In the genomic region with DNA sequence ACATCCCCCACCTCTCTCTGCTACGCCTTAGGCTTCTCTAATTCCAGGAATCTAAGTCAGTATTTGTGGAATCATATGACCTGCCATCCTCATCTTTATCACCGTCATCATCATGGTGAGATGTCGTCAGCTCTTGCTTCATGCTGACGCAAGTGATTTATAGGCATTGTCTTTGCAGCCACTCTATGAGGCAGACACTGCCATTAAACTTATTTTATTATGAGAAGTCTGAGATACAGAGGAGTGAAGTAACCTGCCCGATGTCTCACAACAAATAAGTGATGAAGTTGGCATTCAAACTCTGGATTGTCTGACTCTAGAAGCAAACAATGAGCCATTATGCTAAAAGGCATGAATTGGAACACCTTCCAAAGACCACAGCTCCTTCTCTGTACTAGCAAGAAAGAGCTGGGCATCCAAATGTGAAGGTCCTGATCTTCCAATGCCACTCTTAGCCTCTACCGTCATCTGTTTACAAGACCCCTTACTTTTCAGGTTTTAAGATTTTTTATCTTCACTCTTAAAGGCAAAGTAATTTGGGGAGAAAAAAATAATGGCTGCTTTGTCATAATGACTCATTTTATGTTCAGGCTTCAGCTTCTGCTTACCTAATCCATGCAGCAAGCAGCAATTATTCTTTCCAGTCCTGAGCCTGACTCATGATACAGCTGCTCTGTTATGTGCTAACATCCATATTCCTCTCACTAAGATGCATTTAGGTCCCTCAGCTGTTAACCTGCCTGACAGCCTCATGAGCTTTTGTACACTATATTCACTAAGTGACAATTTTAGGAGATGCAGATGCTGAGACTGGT, we compare ENCODE assay signal across 9 cellular contexts.
DNase-seq lines count a peak whose midpoint lies in the region; ATAC-seq and TF ChIP-seq lines count a peak whose summit lies in the region.
"Had no signal": no experiment of that assay in that cellular context is flagged by ENCODE, and none has a peak within 500 bp of the region (broad histone marks: within the 10 kb centered on the region; RNA-seq: fewer than 3 reads in every experiment).

No MANE protein-coding gene starts in this region.

- H3K4me1 Mint-ChIP-seq in HFFc6 (ENCODE audit: low read depth) = peaks cover 47% of the 10 kb centered on the region
- no peaks in the 10 kb centered on the region for H3K4me1 Mint-ChIP-seq in activated CD4-positive, alpha-beta memory T cell treated with anti-CD3 and anti-CD28 coated beads for 36 hours (ENCODE audit: low read depth)

- H3K9me3 ChIP-seq in suprapubic skin (no peaks in the 10 kb centered on the region), HAP-1 (no peaks in the 10 kb centered on the region)

- TF ChIP-seq CTCF in HFFc6 (IDR thresholded peaks at IDR 0.05) (no peak), fibroblast of villous mesenchyme (IDR thresholded peaks at IDR 0.05; ENCODE audit: insufficient read depth, low read depth, low read length) (no peak), suprapubic skin (IDR thresholded peaks at IDR 0.05) (no peak)

- in situ Hi-C loops in SK-MEL-5 (cut with HindIII; ENCODE audit: low pct_unique_long_range_greater_than_20kb, low sequenced_read_pairs) (no loop called here), HAP-1 (cut with MboI; ENCODE audit: low sequenced_read_pairs) (no loop called here)

- no peaks in the 10 kb centered on the region; the same call in 1 of the 2 replicates for H3K27me3 Mint-ChIP-seq in HFFc6 (ENCODE audit: insufficient read depth)
- H3K27me3 Mint-ChIP-seq in activated CD4-positive, alpha-beta memory T cell treated with anti-CD3 and anti-CD28 coated beads for 36 hours = peaks cover 5% of the 10 kb centered on the region

- POLR2A ChIA-PET in activated CD4-positive, alpha-beta memory T cell treated with anti-CD3 and anti-CD28 coated beads for 36 hours (lab: Charles Lee) = no interaction called here

- TF ChIP-seq POLR2A in suprapubic skin (IDR thresholded peaks at IDR 0.05) = no peak

- WGBS in suprapubic skin = 67% methylated on average over 6 of the region's 6 CpGs

- H3K36me3 Mint-ChIP-seq in HFFc6 (ENCODE audit: low read depth) = no peaks in the 10 kb centered on the region
- H3K36me3 Mint-ChIP-seq in activated CD4-positive, alpha-beta memory T cell treated with anti-CD3 and anti-CD28 coated beads for 36 hours = no peaks in the 10 kb centered on the region
- H3K36me3 Mint-ChIP-seq: memory B cell had no signal

- DNase-seq in HFFc6 (peak; percentile 93), SK-MEL-5 (ENCODE audit: low read depth, low spot score) (peak; percentile 98), fibroblast of villous mesenchyme (ENCODE audit: low read depth) (peak; percentile 90), suprapubic skin (ENCODE audit: low spot score in 2 of 2) (no peak), HAP-1 (ENCODE audit: low spot score in 2 of 2) (no peak)
- DNase-seq in activated CD4-positive, alpha-beta memory T cell treated with anti-CD3 and anti-CD28 coated beads for 36 hours = no peak

- H3K27ac ChIP-seq in suprapubic skin = peak overlapping the region; percentile 16
- H3K27ac ChIP-seq: cardiac muscle cell had no signal

- H3K4me3 ChIP-seq in fibroblast of villous mesenchyme (ENCODE audit: low read depth, low read length) = no peak overlapping the region
- no peak overlapping the region for H3K4me3 ChIP-seq in suprapubic skin
- no peak overlapping the region for H3K4me3 ChIP-seq in HAP-1
- H3K4me3 ChIP-seq: cardiac muscle cell had no signal

- CTCF ChIA-PET in activated CD4-positive, alpha-beta memory T cell treated with anti-CD3 and anti-CD28 coated beads for 36 hours (lab: Charles Lee) = no interaction called here

- H3K4me3 Mint-ChIP-seq in HFFc6 = peak overlapping the region; percentile 25
- no peak overlapping the region for H3K4me3 Mint-ChIP-seq in activated CD4-positive, alpha-beta memory T cell treated with anti-CD3 and anti-CD28 coated beads for 36 hours
- H3K4me3 Mint-ChIP-seq: memory B cell had no signal

- no peaks in the 10 kb centered on the region for H3K9me3 Mint-ChIP-seq in HFFc6
- no peaks in the 10 kb centered on the region for H3K9me3 Mint-ChIP-seq in activated CD4-positive, alpha-beta memory T cell treated with anti-CD3 and anti-CD28 coated beads for 36 hours
- H3K9me3 Mint-ChIP-seq: memory B cell had no signal

- no peak for ATAC-seq in GM19395 (IDR thresholded peaks at IDR 0.05; ENCODE audit: unreplicated experiment)

- H3K4me1 ChIP-seq in suprapubic skin (peaks cover 17% of the 10 kb centered on the region), HAP-1 (peaks cover 8% of the 10 kb centered on the region)

- H3K36me3 ChIP-seq in suprapubic skin (no peaks in the 10 kb centered on the region), HAP-1 (replicated peaks) (no peaks in the 10 kb centered on the region)
- H3K36me3 ChIP-seq: cardiac muscle cell had no signal

- H3K27me3 ChIP-seq in suprapubic skin = no peaks in the 10 kb centered on the region
- H3K27me3 ChIP-seq in HAP-1 (ENCODE audit: low read depth) = no peaks in the 10 kb centered on the region
- H3K27me3 ChIP-seq: cardiac muscle cell had no signal

- intact Hi-C loops in activated CD4-positive, alpha-beta memory T cell treated with anti-CD3 and anti-CD28 coated beads for 36 hours (cut with micrococcal nuclease) = no loop called here

- peak overlapping the region; percentile 85 for H3K27ac Mint-ChIP-seq in HFFc6
- no peak overlapping the region for H3K27ac Mint-ChIP-seq in activated CD4-positive, alpha-beta memory T cell treated with anti-CD3 and anti-CD28 coated beads for 36 hours
- H3K27ac Mint-ChIP-seq: memory B cell had no signal

- no peak for TF ChIP-seq EP300 in suprapubic skin (IDR thresholded peaks at IDR 0.05)

Comparison
In these comparisons a context has a peak if more than half of its experiments do, and no peak if none do; other contexts are left out.
1. DNase-seq: peak in HFFc6 (single experiment), SK-MEL-5 (single experiment) and fibroblast of villous mesenchyme (single experiment); none in suprapubic skin (0 of 2), activated CD4-positive, alpha-beta memory T cell treated with anti-CD3 and anti-CD28 coated beads for 36 hours (single experiment) and HAP-1 (0 of 2).